In genomic region chr7:116484389-116484788, GRCh38 we compare ENCODE assay signal across 10 cellular contexts. TPM values are rescaled to one million over a fixed set of nuclear protein-coding genes. Genes with fewer than 3 reads are reported as not detected.
"Had no signal": no experiment of that assay in that cellular context is flagged by ENCODE, and none has a peak within 500 bp of the region (broad histone marks: within the 10 kb centered on the region; RNA-seq: fewer than 3 reads in every experiment).

No MANE protein-coding gene starts in this region.

RNA-seq across cellular contexts. Expression of gene CAV2, which starts 15.1 kb away (rescaled TPM):
- total RNA-seq: activated B cell treated with CpG ODN at 0.5 μM for 24 hours; activated CD4-positive, alpha-beta memory T cell treated with anti-CD3 and anti-CD28 coated beads for 36 hours; activated CD4-positive, alpha-beta memory T cell treated with anti-CD3 and anti-CD28 coated beads, Interleukin-2, amount 10 ng/mL, durations not matched to agents 7 days and 5 days; activated CD4-positive, alpha-beta T cell treated with anti-CD3 and anti-CD28 coated beads for 36 hours; activated CD4-positive, alpha-beta T cell treated with anti-CD3 and anti-CD28 coated beads, Interleukin-2, amount 10 ng/mL, durations not matched to agents 24 days and 14 days; activated CD4-positive, alpha-beta T cell treated with anti-CD3 and anti-CD28 coated beads, Interleukin-2, amount 10 ng/mL, durations not matched to agents 7 days and 5 days; activated CD8-positive, alpha-beta T cell treated with anti-CD3 and anti-CD28 coated beads for 36 hours; activated CD8-positive, alpha-beta T cell treated with anti-CD3 and anti-CD28 coated beads, Interleukin-2, amount 10 ng/mL, durations not matched to agents 7 days and 5 days; T-helper 1 cell treated with Interleukin-12 subunit alpha and Interleukin-12 subunit beta and Interleukin-4 antibody, amounts not matched to agents 30 ng/mL and 1 ng/mL, for 36 hours; T-helper 2 cell treated with Interferon-gamma antibody and Interleukin-4, amounts not matched to agents 100 ng/mL and 5 ng/mL, for 36 hours had no signal

RNA-seq across cellular contexts. Expression of gene CAV1, which starts 40.4 kb away (rescaled TPM):
- total RNA-seq: activated CD4-positive, alpha-beta T cell treated with anti-CD3 and anti-CD28 coated beads, Interleukin-2, amount 10 ng/mL, durations not matched to agents 7 days and 5 days; activated CD8-positive, alpha-beta T cell treated with anti-CD3 and anti-CD28 coated beads, Interleukin-2, amount 10 ng/mL, durations not matched to agents 7 days and 5 days; T-helper 2 cell treated with Interferon-gamma antibody and Interleukin-4, amounts not matched to agents 100 ng/mL and 5 ng/mL, for 36 hours had no signal
